ENCODE assay signal across 29 cellular contexts in the genomic region with DNA sequence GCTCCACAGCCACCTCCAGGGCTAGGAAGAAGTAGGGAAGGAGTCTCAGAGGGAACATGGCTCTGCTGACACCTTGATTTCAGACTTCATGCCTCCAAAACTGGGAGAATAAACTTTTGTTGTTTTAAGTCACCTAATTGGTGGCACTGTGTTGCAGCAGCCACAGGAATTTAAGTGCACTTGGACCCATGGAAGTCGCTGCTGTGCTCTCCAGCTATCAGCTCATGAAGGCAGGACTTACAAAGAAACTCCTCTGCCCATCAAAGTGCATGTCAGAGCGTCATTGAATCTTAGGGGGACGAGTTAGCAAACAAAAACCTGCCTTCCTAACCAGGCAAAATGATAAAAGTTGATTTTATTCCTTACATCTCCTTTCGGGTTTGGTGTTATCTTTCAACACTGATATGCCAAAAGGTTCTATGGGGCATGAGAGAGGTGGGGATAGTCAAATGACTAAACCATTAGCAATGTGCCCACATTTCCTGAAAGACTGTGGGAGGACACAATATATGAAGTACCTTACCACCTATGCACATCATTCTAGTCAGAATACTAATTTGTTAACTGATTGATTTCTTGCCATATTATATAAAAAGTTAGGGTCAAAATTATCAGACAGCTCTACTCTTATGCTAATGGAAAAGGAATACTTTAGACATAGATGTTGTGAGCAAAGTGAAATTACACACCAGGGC.
DNase-seq lines count a peak whose midpoint lies in the region; ATAC-seq, FAIRE-seq and TF ChIP-seq lines count a peak whose summit lies in the region.
"Had no signal": no experiment of that assay in that cellular context is flagged by ENCODE, and none has a peak within 500 bp of the region (broad histone marks: within the 10 kb centered on the region; RNA-seq: fewer than 3 reads in every experiment).

No MANE protein-coding gene starts in this region.

- H3K4me1 Mint-ChIP-seq in astrocyte (ENCODE audit: low read depth, unreplicated experiment) = peaks cover 10% of the 10 kb centered on the region
- H3K4me1 Mint-ChIP-seq in nephron = peaks cover 31% of the 10 kb centered on the region

- H3K36me3 ChIP-seq in astrocyte (ENCODE audit: insufficient read depth, low read length) (no peaks in the 10 kb centered on the region), upper lobe of left lung (no peaks in the 10 kb centered on the region)
- H3K36me3 ChIP-seq: adrenal gland; BLaER1 treated with 17β-estradiol and CSF1 and Interleukin-3, amounts not matched to agents 10 nM and 100 nM; gastrocnemius medialis; right lobe of liver; tibial artery; WERI-Rb-1 had no signal

- H3K27ac ChIP-seq in astrocyte (ENCODE audit: low read depth, low read length) (no peak overlapping the region), upper lobe of left lung (no peak overlapping the region)
- H3K27ac ChIP-seq: adrenal gland; BLaER1 treated with 17β-estradiol and CSF1 and Interleukin-3, amounts not matched to agents 10 nM and 100 nM; body of pancreas; dorsolateral prefrontal cortex; gastrocnemius medialis; HL-60; KMS-11; right lobe of liver; tibial artery; WERI-Rb-1 had no signal

- H3K9me3 Mint-ChIP-seq in astrocyte (ENCODE audit: unreplicated experiment) = peaks cover 5% of the 10 kb centered on the region
- H3K9me3 Mint-ChIP-seq in nephron = peaks cover 3% of the 10 kb centered on the region

- H3K4me2 ChIP-seq in astrocyte (ENCODE audit: low read length) = no peak overlapping the region
- H3K4me2 ChIP-seq: KMS-11 had no signal

- H3K27me3 Mint-ChIP-seq in astrocyte (ENCODE audit: low read depth, unreplicated experiment) (peaks cover 7% of the 10 kb centered on the region), nephron (ENCODE audit: low read depth) (peaks cover 4% of the 10 kb centered on the region)

- H3K27ac Mint-ChIP-seq in astrocyte (ENCODE audit: unreplicated experiment) (peak overlapping the region; percentile 37), nephron (peak overlapping the region; percentile 52 to 89 (median 80))

- TF ChIP-seq EP300 in upper lobe of left lung (IDR thresholded peaks at IDR 0.05) = no peak

- H3K4me1 ChIP-seq in astrocyte (ENCODE audit: insufficient read depth, low read length) = no peaks in the 10 kb centered on the region
- no peaks in the 10 kb centered on the region for H3K4me1 ChIP-seq in upper lobe of left lung
- H3K4me1 ChIP-seq: adrenal gland, body of pancreas, right lobe of liver had no signal

- H4K20me1 ChIP-seq in astrocyte (ENCODE audit: insufficient read depth, low read length) = no peaks in the 10 kb centered on the region
- H4K20me1 ChIP-seq: BLaER1 treated with 17β-estradiol and CSF1 and Interleukin-3, amounts not matched to agents 10 nM and 100 nM had no signal

- DNase-seq in EL = peak; percentile 25
- DNase-seq in HT1080 (ENCODE audit: low read depth) = peak; percentile 81
- no peak for DNase-seq in astrocyte (ENCODE audit: low read depth)
- DNase-seq in medulla oblongata (ENCODE audit: extremely low spot score) = no peak
- no peak for DNase-seq in DMS153 treated with DMSO at 0.1 percent for 48 hours (lab: John Stamatoyannopoulos, UW; ENCODE audit: unreplicated experiment)
- no peak for DNase-seq in upper lobe of left lung
- DNase-seq: activated CD4-positive, alpha-beta T cell treated with anti-CD3 and anti-CD28 coated beads for 48 hours; activated CD8-positive, alpha-beta memory T cell treated with anti-CD3 and anti-CD28 coated beads for 24 hours; adrenal gland; body of pancreas; dorsolateral prefrontal cortex; gastrocnemius medialis; HCEC 1CT; left cardiac atrium; MM.1S; NCI-H1417 treated with DMSO at 0.1 percent for 48 hours; NCI-H2029 treated with DMSO at 0.1 percent for 48 hours; NCI-H69; right lobe of liver; SHP77 treated with DMSO at 0.1 percent for 48 hours; stimulated activated CD8-positive, alpha-beta memory T cell treated with anti-CD3 and anti-CD28 coated beads, Interleukin-4, amount 100 ng/mL, for 48 hours; tibial artery; WERI-Rb-1 had no signal

- no peaks in the 10 kb centered on the region for H3K79me2 ChIP-seq in astrocyte (ENCODE audit: insufficient read depth, low read length)

- H3K9me3 ChIP-seq in astrocyte (ENCODE audit: insufficient read depth, low read depth, low read length) = no peaks in the 10 kb centered on the region
- no peaks in the 10 kb centered on the region for H3K9me3 ChIP-seq in upper lobe of left lung
- H3K9me3 ChIP-seq: adrenal gland, body of pancreas, gastrocnemius medialis, right lobe of liver, tibial artery had no signal

- H3K4me3 ChIP-seq in astrocyte (ENCODE audit: insufficient read depth, low read depth, low read length) (no peak overlapping the region), upper lobe of left lung (no peak overlapping the region)
- H3K4me3 ChIP-seq: adrenal gland; BLaER1 treated with 17β-estradiol and CSF1 and Interleukin-3, amounts not matched to agents 10 nM and 100 nM; body of pancreas; dorsolateral prefrontal cortex; gastrocnemius medialis; right lobe of liver; tibial artery had no signal

- 68 to 75% methylated on average over 4 of the region's 4 CpGs for WGBS in upper lobe of left lung, 2 donors

- no peak for TF ChIP-seq POLR2A in upper lobe of left lung (IDR thresholded peaks at IDR 0.05)

- FAIRE-seq in astrocyte (lab: Jason Lieb, UNC) = peak; percentile 32
- FAIRE-seq: endometrium had no signal

- H2AFZ ChIP-seq in astrocyte (ENCODE audit: low read depth, low read length) = no peak overlapping the region

- H3K9ac ChIP-seq in astrocyte (ENCODE audit: low read length) = no peak overlapping the region
- H3K9ac ChIP-seq: BLaER1 treated with 17β-estradiol and CSF1 and Interleukin-3, amounts not matched to agents 10 nM and 100 nM; KMS-11 had no signal

- H3K4me3 Mint-ChIP-seq in astrocyte (ENCODE audit: unreplicated experiment) = no peak overlapping the region
- H3K4me3 Mint-ChIP-seq in nephron = no peak overlapping the region
- H3K4me3 Mint-ChIP-seq: neural crest cell had no signal

- H3K36me3 Mint-ChIP-seq in astrocyte (ENCODE audit: low read depth, unreplicated experiment) (peaks cover 2% of the 10 kb centered on the region), nephron (ENCODE audit: low read depth) (peaks cover 4% of the 10 kb centered on the region)

- H3K27me3 ChIP-seq in astrocyte (ENCODE audit: insufficient read depth, low read length) = no peaks in the 10 kb centered on the region
- no peaks in the 10 kb centered on the region for H3K27me3 ChIP-seq in upper lobe of left lung
- H3K27me3 ChIP-seq: adrenal gland, body of pancreas, gastrocnemius medialis, right lobe of liver, tibial artery had no signal

- TF ChIP-seq CTCF in astrocyte (IDR thresholded peaks at IDR 0.05; ENCODE audit: insufficient read depth, low read depth, low read length) (no peak), nephron (IDR thresholded peaks at IDR 0.05; ENCODE audit: unreplicated experiment in 3 of 3) (no peak), upper lobe of left lung (IDR thresholded peaks at IDR 0.05) (no peak)

- ATAC-seq in upper lobe of left lung (ENCODE audit: low FRiP score in 2 of 2) = no peak
- ATAC-seq: body of pancreas, gastrocnemius medialis, left cardiac atrium, right lobe of liver had no signal

Comparison
In these comparisons a context has a peak if more than half of its experiments do, and no peak if none do; other contexts are left out.
1. DNase-seq: peak in EL (single experiment) and HT1080 (single experiment); none in astrocyte (single experiment), medulla oblongata (single experiment), DMS153 treated with DMSO at 0.1 percent for 48 hours (single experiment) and upper lobe of left lung (0 of 2).